ENCODE assay signal across 10 cellular contexts in genomic region chr12:47739959-47740358, GRCh38. TPM values are rescaled to one million over a fixed set of nuclear protein-coding genes. Genes with fewer than 3 reads are reported as not detected.
DNase-seq lines count a peak whose midpoint lies in the region; ATAC-seq and TF ChIP-seq lines count a peak whose summit lies in the region.
"Had no signal": no experiment of that assay in that cellular context is flagged by ENCODE, and none has a peak within 500 bp of the region (broad histone marks: within the 10 kb centered on the region; RNA-seq: fewer than 3 reads in every experiment).

No MANE protein-coding gene starts in this region.

- intact Hi-C loops in left ventricle myocardium inferior (cut with micrococcal nuclease) (no loop called here), CD14-positive monocyte (cut with micrococcal nuclease) (loop anchor here in 1 of 2 donors (5.0 kb wide), 1 partner anchor 37 kb away; no protein-coding TSS in a partner anchor)

- DNase-seq in left ventricle myocardium inferior (peak; percentile 62), NCI-H446 treated with DMSO at 0.1 percent for 48 hours (lab: John Stamatoyannopoulos, UW) (no peak), CD14-positive monocyte (ENCODE audit: low spot score) (no peak), A172 (ENCODE audit: low spot score) (no peak), RKO (ENCODE audit: low spot score) (no peak)
- DNase-seq: occipital lobe had no signal

- peaks cover 48% of the 10 kb centered on the region for H3K4me1 Mint-ChIP-seq in CD14-positive monocyte

- peaks cover 0 to 2% of the 10 kb centered on the region in 2 donors for H3K36me3 Mint-ChIP-seq in CD14-positive monocyte

- ATAC-seq in GM18498 (IDR thresholded peaks at IDR 0.05; ENCODE audit: unreplicated experiment) (peak; percentile 50), GM21737 (IDR thresholded peaks at IDR 0.05; ENCODE audit: unreplicated experiment) (peak; percentile 60)

- H3K9ac ChIP-seq in KMS-11 = peak overlapping the region; percentile 54; the same call in 1 of the 2 replicates

- peak overlapping the region; percentile 100 for H3K4me2 ChIP-seq in KMS-11

- no peak overlapping the region for H3K27ac Mint-ChIP-seq in CD14-positive monocyte

- H3K4me3 ChIP-seq in KMS-11 (IDR thresholded peaks at IDR 0.05; ENCODE audit: insufficient read depth, low read depth, low read length) = no peak overlapping the region
- H3K4me3 ChIP-seq in left ventricle myocardium inferior = peak overlapping the region; percentile 13

- H3K27me3 ChIP-seq in KMS-11 (ENCODE audit: insufficient read depth, low read depth) = no peaks in the 10 kb centered on the region
- H3K27me3 ChIP-seq in left ventricle myocardium inferior (ENCODE audit: low read depth) = no peaks in the 10 kb centered on the region

- H3K4me3 Mint-ChIP-seq in CD14-positive monocyte = peak overlapping the region in 1 of 2 donors; percentile 51

- H3K9me3 Mint-ChIP-seq in CD14-positive monocyte = peaks cover 0 to 1% (median 0%) of the 10 kb centered on the region in 7 donors

- H3K4me1 ChIP-seq in KMS-11 (ENCODE audit: low read depth, poor library complexity, severe bottlenecking) (peaks cover 53% of the 10 kb centered on the region), left ventricle myocardium inferior (peaks cover 81% of the 10 kb centered on the region)

- TF ChIP-seq CTCF in KMS-11 (conservative IDR thresholded peaks at IDR 0.05; ENCODE audit: low read depth, low read length) (no peak), left ventricle myocardium inferior (IDR thresholded peaks at IDR 0.05; ENCODE audit: borderline replicate concordance) (no peak), CD14-positive monocyte (IDR thresholded peaks at IDR 0.05) (no peak)

- peaks cover 12 to 18% (median 16%) of the 10 kb centered on the region in 3 donors for H3K27me3 Mint-ChIP-seq in CD14-positive monocyte (ENCODE audit: low read depth in 3 of 3)

- H3K79me2 ChIP-seq in KMS-11 (ENCODE audit: insufficient read depth, low read depth) = no peaks in the 10 kb centered on the region

- H3K27ac ChIP-seq in KMS-11 (peak overlapping the region; percentile 74), left ventricle myocardium inferior (replicated peaks) (peak overlapping the region; percentile 92)

- H3K36me3 ChIP-seq in KMS-11 (ENCODE audit: insufficient read depth) (no peaks in the 10 kb centered on the region), left ventricle myocardium inferior (no peaks in the 10 kb centered on the region)

- peak overlapping the region; percentile 64; the same call in 1 of the 2 replicates for H2AFZ ChIP-seq in KMS-11 (ENCODE audit: low read depth)

- no peaks in the 10 kb centered on the region for H4K20me1 ChIP-seq in KMS-11 (ENCODE audit: insufficient read depth)

- no peaks in the 10 kb centered on the region for H3K9me3 ChIP-seq in left ventricle myocardium inferior (replicated peaks)

RNA-seq across cellular contexts. Expression of gene ENDOU, which starts 14.7 kb away (rescaled TPM):
- 0.49 TPM for total RNA-seq in left ventricle myocardium inferior
- polyA plus RNA-seq in CD14-positive monocyte = under 1 TPM in 1 of 2 donors, not detected in 1; 0.40 TPM
- total RNA-seq in A172 (2014; rRNA removed; shearing (Covaris generic)) = not detected in 2 replicates
- total RNA-seq: activated CD8-positive, alpha-beta memory T cell treated with anti-CD3 and anti-CD28 coated beads for 36 hours; occipital lobe had no signal

RNA-seq across cellular contexts. Expression of gene RAPGEF3, which starts 18.7 kb away (rescaled TPM):
- total RNA-seq in left ventricle myocardium inferior = 34.8 TPM
- polyA plus RNA-seq in CD14-positive monocyte = under 1 TPM; 0.08 to 0.60 TPM
- total RNA-seq in A172 (2014; rRNA removed; shearing (Covaris generic)) = 1.3 and 1.4 TPM in 2 replicates

RNA-seq across cellular contexts. Expression of gene SLC48A1, which starts 33.1 kb away (rescaled TPM):
- total RNA-seq in left ventricle myocardium inferior = 25.3 TPM
- polyA plus RNA-seq in CD14-positive monocyte = 10 to 100 TPM; 15.8 to 19.6 TPM
- 4.3 and 10.0 TPM in 2 replicates for total RNA-seq in A172 (2014; rRNA removed; shearing (Covaris generic))

RNA-seq across cellular contexts. Expression of gene RPAP3, which starts 34.1 kb away (rescaled TPM):
- total RNA-seq in left ventricle myocardium inferior = 24.2 TPM
- polyA plus RNA-seq in CD14-positive monocyte = 10 to 100 TPM; 19.0 to 20.6 TPM
- 27.7 and 44.8 TPM in 2 replicates for total RNA-seq in A172 (2014; rRNA removed; shearing (Covaris generic))

Comparison
In these comparisons a context has a peak if more than half of its experiments do, and no peak if none do; other contexts are left out.
1. RNA of gene RAPGEF3, which starts 18.7 kb away (total RNA-seq): 34.8 TPM in left ventricle myocardium inferior (single experiment); 1.3 to 1.4 TPM in A172; every median in the first group is over 10 times any median in the second.